In the genomic region with DNA sequence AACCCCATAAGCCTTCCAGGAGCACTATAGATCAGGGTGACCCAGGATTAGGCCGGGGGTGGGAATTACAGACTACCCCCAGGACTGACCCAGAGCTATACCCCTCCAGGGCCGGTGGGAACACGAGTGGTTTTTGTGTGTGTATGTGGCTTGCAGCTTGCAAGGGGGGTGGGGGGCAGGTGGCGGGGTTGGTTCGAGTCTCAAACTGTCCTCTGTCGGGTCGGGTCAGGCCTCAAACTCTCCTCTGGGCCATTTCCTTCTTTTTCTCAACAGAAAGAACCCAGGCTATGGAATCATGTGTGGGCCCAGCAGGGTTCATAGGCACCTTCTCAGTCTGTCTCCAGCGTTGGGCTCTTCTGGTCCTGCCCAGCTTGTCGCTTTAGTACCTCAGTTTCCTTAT, we compare ENCODE assay signal across 22 cellular contexts. TPM values are rescaled to one million over a fixed set of nuclear protein-coding genes. Genes with fewer than 3 reads are reported as not detected.
A peak's percentile ranks its signal among the peaks of the same experiment; 100 is the strongest.
DNase-seq lines count a peak whose midpoint lies in the region; ATAC-seq and TF ChIP-seq lines count a peak whose summit lies in the region.
"Had no signal": no experiment of that assay in that cellular context is flagged by ENCODE, and none has a peak within 500 bp of the region (broad histone marks: within the 10 kb centered on the region; RNA-seq: fewer than 3 reads in every experiment).

No MANE protein-coding gene starts in this region.

- H3K36me3 ChIP-seq in Caco-2 (ENCODE audit: control insufficient read depth, insufficient read depth, low read length) (peaks cover 4% of the 10 kb centered on the region), testis (ENCODE audit: low read depth, missing control alignments) (no peaks in the 10 kb centered on the region)
- H3K36me3 ChIP-seq in naive thymus-derived CD4-positive, alpha-beta T cell (ENCODE audit: control insufficient read depth in 2 of 3, insufficient read depth in 3 of 3, low read length in 3 of 3): peaks cover 0 to 4% (median 0%) of the 10 kb centered on the region in 3 experiments

- TF ChIP-seq CTCF in Caco-2 (IDR thresholded peaks at IDR 0.05; ENCODE audit: insufficient read depth in 1 of 2, low read depth in 1 of 2, low read length in 1 of 2, severe bottlenecking in 1 of 2, unreplicated experiment in 1 of 2): no peak
- no peak for TF ChIP-seq CTCF in testis (IDR thresholded peaks at IDR 0.05)

- H3K27me3 ChIP-seq in Caco-2 (replicated peaks; ENCODE audit: control insufficient read depth, insufficient read depth, low read length) (no peaks in the 10 kb centered on the region), testis (no peaks in the 10 kb centered on the region)
- no peaks in the 10 kb centered on the region for H3K27me3 ChIP-seq in naive thymus-derived CD4-positive, alpha-beta T cell (ENCODE audit: control insufficient read depth in 2 of 2, insufficient read depth in 2 of 2, low read length in 2 of 2)

- DNase-seq in activated T-cell treated with anti-CD3 and anti-CD28 coated beads, Interleukin-2, amount 50 U/mL, for 24 hours: no peak
- DNase-seq in activated T-cell treated with anti-CD3 and anti-CD28 coated beads, Interleukin-2, amount 50 U/mL, for 48 hours: no peak
- DNase-seq in Caco-2 (no peak), LoVo (ENCODE audit: low spot score) (no peak), testis (no peak)
- no peak for DNase-seq in naive thymus-derived CD4-positive, alpha-beta T cell
- DNase-seq: COR-L47, DMS153, GOT3, HFFc6, KG1, NCI-H1048, NCI-H1436 treated with DMSO at 0.1 percent for 48 hours, NCI-H2081, NCI-H524, Right ventricle myocardium superior had no signal

- H3K27me3 Mint-ChIP-seq in activated T-cell treated with anti-CD3 and anti-CD28 coated beads, Interleukin-2, amount 50 U/mL, for 24 hours: no peaks in the 10 kb centered on the region
- no peaks in the 10 kb centered on the region for H3K27me3 Mint-ChIP-seq in Caco-2 (ENCODE audit: insufficient read depth, unreplicated experiment)
- no peaks in the 10 kb centered on the region for H3K27me3 Mint-ChIP-seq in activated T-helper 17 cell treated with anti-CD3 and anti-CD28 coated beads, Interleukin-2, amount 50 U/mL, for 72 hours
- no peaks in the 10 kb centered on the region for H3K27me3 Mint-ChIP-seq in naive thymus-derived CD4-positive, alpha-beta T cell

- 92 to 93% methylated on average over 9 of the region's 9 CpGs for WGBS in testis, 2 donors

- H3K9me3 ChIP-seq in Caco-2: no peaks in the 10 kb centered on the region
- no peaks in the 10 kb centered on the region for H3K9me3 ChIP-seq in naive thymus-derived CD4-positive, alpha-beta T cell (ENCODE audit: control insufficient read depth in 2 of 3, low read length in 3 of 3)
- H3K9me3 ChIP-seq in testis: no peaks in the 10 kb centered on the region
- H3K9me3 ChIP-seq: A549 had no signal

- CTCF ChIA-PET in Caco-2 (lab: Charles Lee): no interaction called here
- CTCF ChIA-PET in naive thymus-derived CD4-positive, alpha-beta T cell (lab: Charles Lee): interaction anchor here (0.6 kb wide), 1 partner anchor 90 kb away, joined by 3 read pairs; no protein-coding TSS in a partner anchor

- TF ChIP-seq POLR2A in testis (IDR thresholded peaks at IDR 0.05): no peak

- H3K4me3 Mint-ChIP-seq in activated T-cell treated with anti-CD3 and anti-CD28 coated beads, Interleukin-2, amount 50 U/mL, for 24 hours: no peak overlapping the region
- H3K4me3 Mint-ChIP-seq in Caco-2 (ENCODE audit: unreplicated experiment): no peak overlapping the region
- H3K4me3 Mint-ChIP-seq in activated T-helper 17 cell treated with anti-CD3 and anti-CD28 coated beads, Interleukin-2, amount 50 U/mL, for 72 hours: peak overlapping the region; percentile 64
- H3K4me3 Mint-ChIP-seq in naive thymus-derived CD4-positive, alpha-beta T cell: peak overlapping the region in 3 of 10 donors; percentile 25 to 63 (median 44)
- H3K4me3 Mint-ChIP-seq: HFFc6 had no signal

- peaks cover 32% of the 10 kb centered on the region for H3K36me3 Mint-ChIP-seq in activated T-cell treated with anti-CD3 and anti-CD28 coated beads, Interleukin-2, amount 50 U/mL, for 24 hours (ENCODE audit: low read depth)
- H3K36me3 Mint-ChIP-seq in Caco-2 (ENCODE audit: insufficient read depth, unreplicated experiment): peaks cover 54% of the 10 kb centered on the region
- H3K36me3 Mint-ChIP-seq in activated T-helper 17 cell treated with anti-CD3 and anti-CD28 coated beads, Interleukin-2, amount 50 U/mL, for 72 hours (ENCODE audit: low read depth): peaks cover 12% of the 10 kb centered on the region
- H3K36me3 Mint-ChIP-seq in naive thymus-derived CD4-positive, alpha-beta T cell: peaks cover 0 to 24% (median 13%) of the 10 kb centered on the region in 5 donors

- peaks cover 96% of the 10 kb centered on the region for H3K4me1 Mint-ChIP-seq in activated T-cell treated with anti-CD3 and anti-CD28 coated beads, Interleukin-2, amount 50 U/mL, for 24 hours (ENCODE audit: low read depth)
- H3K4me1 Mint-ChIP-seq in Caco-2 (ENCODE audit: low read depth, unreplicated experiment): peaks cover 38% of the 10 kb centered on the region
- H3K4me1 Mint-ChIP-seq in activated T-helper 17 cell treated with anti-CD3 and anti-CD28 coated beads, Interleukin-2, amount 50 U/mL, for 72 hours: peaks cover 53% of the 10 kb centered on the region
- peaks cover 61 to 95% (median 85%) of the 10 kb centered on the region in 7 donors for H3K4me1 Mint-ChIP-seq in naive thymus-derived CD4-positive, alpha-beta T cell

- H3K4me3 ChIP-seq in Caco-2 (ENCODE audit: low read depth, low read length) (no peak overlapping the region), testis (no peak overlapping the region)
- no peak overlapping the region for H3K4me3 ChIP-seq in naive thymus-derived CD4-positive, alpha-beta T cell (ENCODE audit: low read length)
- H3K4me3 ChIP-seq: A549 had no signal

- ATAC-seq in activated T-helper 17 cell treated with anti-CD3 and anti-CD28 coated beads, Interleukin-2, amount 50 U/mL, for 72 hours (replicated peaks): no peak
- no peak for ATAC-seq in naive thymus-derived CD4-positive, alpha-beta T cell
- no peak for ATAC-seq in HG02973 (IDR thresholded peaks at IDR 0.05; ENCODE audit: unreplicated experiment)
- ATAC-seq: A549, HepG2, Panc1 had no signal

- H3K27ac Mint-ChIP-seq in activated T-cell treated with anti-CD3 and anti-CD28 coated beads, Interleukin-2, amount 50 U/mL, for 24 hours: peak overlapping the region; percentile 89
- peak overlapping the region; percentile 43 for H3K27ac Mint-ChIP-seq in Caco-2 (ENCODE audit: unreplicated experiment)
- peak overlapping the region; percentile 96 for H3K27ac Mint-ChIP-seq in activated T-helper 17 cell treated with anti-CD3 and anti-CD28 coated beads, Interleukin-2, amount 50 U/mL, for 72 hours
- H3K27ac Mint-ChIP-seq in naive thymus-derived CD4-positive, alpha-beta T cell: peak overlapping the region in 7 of 9 donors; percentile 0 to 93 (median 81)
- H3K27ac Mint-ChIP-seq: HFFc6 had no signal

- H3K4me1 ChIP-seq in Caco-2 (peaks cover 33% of the 10 kb centered on the region), testis (peaks cover 28% of the 10 kb centered on the region)
- H3K4me1 ChIP-seq in naive thymus-derived CD4-positive, alpha-beta T cell (ENCODE audit: control insufficient read depth in 2 of 2, insufficient read depth in 2 of 2, low read length in 2 of 2): peaks cover 41 to 60% of the 10 kb centered on the region in 2 donors
- H3K4me1 ChIP-seq: A549 had no signal

- H3K9me3 Mint-ChIP-seq in activated T-cell treated with anti-CD3 and anti-CD28 coated beads, Interleukin-2, amount 50 U/mL, for 24 hours: no peaks in the 10 kb centered on the region
- no peaks in the 10 kb centered on the region for H3K9me3 Mint-ChIP-seq in Caco-2 (ENCODE audit: unreplicated experiment)
- H3K9me3 Mint-ChIP-seq in activated T-helper 17 cell treated with anti-CD3 and anti-CD28 coated beads, Interleukin-2, amount 50 U/mL, for 72 hours: no peaks in the 10 kb centered on the region
- peaks cover 0 to 7% (median 0%) of the 10 kb centered on the region in 11 donors for H3K9me3 Mint-ChIP-seq in naive thymus-derived CD4-positive, alpha-beta T cell
- H3K9me3 Mint-ChIP-seq: HFFc6 had no signal

- peak overlapping the region; percentile 53 for H3K27ac ChIP-seq in naive thymus-derived CD4-positive, alpha-beta T cell (ENCODE audit: low read depth, low read length)
- H3K27ac ChIP-seq in testis: no peak overlapping the region
- H3K27ac ChIP-seq: A549, C4-2B had no signal

- BruUV-seq in Caco-2 (replicated peaks; lab: Mats Ljungman, UMichigan): no TSS peak

- intact Hi-C loops in Caco-2 (cut with micrococcal nuclease; ENCODE audit: unreplicated experiment): no loop called here
- intact Hi-C loops in naive thymus-derived CD4-positive, alpha-beta T cell (cut with micrococcal nuclease): no loop called here
- intact Hi-C loops in testis (cut with DNase I; ENCODE audit: low total_unique reads): no loop called here

- POLR2A ChIA-PET in Caco-2 (lab: Charles Lee): no interaction called here
- POLR2A ChIA-PET in naive thymus-derived CD4-positive, alpha-beta T cell (lab: Charles Lee): interaction anchor here (1.4 kb wide), 1 partner anchor 14 kb away, joined by 4 read pairs; no protein-coding TSS in a partner anchor

RNA-seq across cellular contexts. Expression of a gene that starts 58.4 kb away (rescaled TPM):
- 74.1 and 87.4 TPM in 2 replicates for total RNA-seq in Caco-2 (2022)
- total RNA-seq in activated T-helper 17 cell treated with anti-CD3 and anti-CD28 coated beads, Interleukin-2, amount 50 U/mL, for 72 hours: 10 to 100 TPM; 43.3 to 50.3 TPM
- 100 to 1,000 TPM in 1 of 5 experiments, 10 to 100 TPM in 4; 56.2 to 103 (median 94.3) TPM for total RNA-seq in naive thymus-derived CD4-positive, alpha-beta T cell
- polyA plus RNA-seq in naive thymus-derived CD4-positive, alpha-beta T cell: 10 to 100 TPM in 1 of 2 donors, 1 to 10 TPM in 1; 6.1 to 19.1 TPM
- total RNA-seq in testis: 100 to 1,000 TPM; 105 to 108 TPM
- polyA plus RNA-seq in testis (ENCODE audit: insufficient read depth, low read depth, low replicate concordance): 52.5 TPM

Comparison
In these comparisons a context has a peak if more than half of its experiments do, and no peak if none do; other contexts are left out.
1. H3K27ac Mint-ChIP-seq: peak in every context shown above with its lines; median percentile 96 in activated T-helper 17 cell treated with anti-CD3 and anti-CD28 coated beads, Interleukin-2, amount 50 U/mL, for 72 hours; 89 in activated T-cell treated with anti-CD3 and anti-CD28 coated beads, Interleukin-2, amount 50 U/mL, for 24 hours; 81 in naive thymus-derived CD4-positive, alpha-beta T cell; 43 in Caco-2.